Comparison of ENCODE assay signal across 13 cellular contexts in the genomic region with DNA sequence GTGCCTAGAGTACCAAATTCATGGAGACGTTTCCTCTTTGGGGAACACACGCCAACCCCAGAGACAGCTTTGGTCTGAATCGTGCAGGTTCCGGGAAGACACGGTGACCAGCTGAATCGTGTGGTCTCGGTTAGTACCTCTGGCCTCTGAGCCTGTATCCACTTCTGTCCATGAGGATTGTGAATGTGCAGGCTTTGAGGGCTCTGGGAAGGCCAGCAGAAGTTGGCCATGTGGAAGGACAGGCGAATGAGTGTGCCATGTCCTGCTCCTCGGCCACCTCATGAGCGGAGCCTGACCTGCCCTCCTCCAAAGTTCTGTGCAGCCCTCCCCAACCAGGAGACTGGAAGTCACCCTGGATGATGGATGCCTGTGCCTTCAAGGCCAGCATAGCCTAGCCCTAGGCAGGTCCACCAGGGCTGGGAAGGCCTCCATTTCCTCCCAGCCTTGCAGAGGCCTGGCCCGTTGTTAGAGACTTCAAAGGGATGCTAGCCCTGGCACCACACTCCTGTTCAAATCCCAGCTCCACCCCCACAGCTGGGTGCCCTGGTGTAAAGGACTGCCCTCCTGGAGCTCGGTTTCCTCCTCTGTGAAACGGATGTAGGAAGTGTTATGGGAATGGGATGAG. TPM values are rescaled to one million over a fixed set of nuclear protein-coding genes. Genes with fewer than 3 reads are reported as not detected.
DNase-seq lines count a peak whose midpoint lies in the region; ATAC-seq and TF ChIP-seq lines count a peak whose summit lies in the region.
"Had no signal": no experiment of that assay in that cellular context is flagged by ENCODE, and none has a peak within 500 bp of the region (broad histone marks: within the 10 kb centered on the region; RNA-seq: fewer than 3 reads in every experiment).

No MANE protein-coding gene starts in this region.

- no peak overlapping the region for H3K9ac ChIP-seq in H9 (ENCODE audit: extremely low read depth, insufficient read length, low read length)

- no peak overlapping the region for H2BK120ac ChIP-seq in H9 (ENCODE audit: low read depth, low read length, poor library complexity, severe bottlenecking)

- H2AFZ ChIP-seq in H9 (ENCODE audit: low read length): no peak overlapping the region

- H3K14ac ChIP-seq in H9 (ENCODE audit: insufficient read depth, low read length): 0 out of 2 replicates have a peak overlapping the region, but pooled peaks have one; percentile 9

- H2BK20ac ChIP-seq in H9 (ENCODE audit: low read depth, low read length, poor library complexity, severe bottlenecking): no peak overlapping the region

- no TSS peak for BruUV-seq in A673 (replicated peaks; lab: Mats Ljungman, UMichigan)

- intact Hi-C loops in A673 (cut with micrococcal nuclease; ENCODE audit: unreplicated experiment): no loop called here

- H3K23ac ChIP-seq in H9 (ENCODE audit: insufficient read length, low read depth, low read length): no peak overlapping the region

- H2AK5ac ChIP-seq in H9 (ENCODE audit: insufficient read length, low read length): no peak overlapping the region

- H4K8ac ChIP-seq in H9 (replicated peaks; ENCODE audit: insufficient read length, low read depth, low read length): no peak overlapping the region

- peak; percentile 30 for DNase-seq in A673 (ENCODE audit: low spot score)
- DNase-seq in H9: peak; percentile 52
- DNase-seq in central memory CD8-positive, alpha-beta T cell (ENCODE audit: low spot score in 2 of 2): no peak
- no peak for DNase-seq in mesothelial cell of epicardium (ENCODE audit: low spot score in 2 of 2, unreplicated experiment in 2 of 2)
- no peak for DNase-seq in inferior parietal cortex (ENCODE audit: extremely low spot score)
- no peak for DNase-seq in NOMO-1 treated with DMSO at 0.1 percent for 48 hours (lab: John Stamatoyannopoulos, UW; ENCODE audit: unreplicated experiment)
- no peak for DNase-seq in WERI-Rb-1
- no peak for DNase-seq in stimulated activated CD4-positive, alpha-beta T cell treated with anti-CD3 and anti-CD28 coated beads, Interleukin-4, amount 100 ng/mL, for 1 hour
- DNase-seq: esophagus squamous epithelium had no signal

- no peaks in the 10 kb centered on the region for H4K20me1 ChIP-seq in H9 (ENCODE audit: control insufficient read depth, insufficient read depth, insufficient read length)

- H2BK12ac ChIP-seq in H9 (ENCODE audit: insufficient read length, low read depth, low read length): no peak overlapping the region

- WGBS in H9 (ENCODE audit: extremely low coverage, insufficient read length, low lambda C conversion rate): no CpG with 5 or more reads among the region's 13 CpGs

- H3K4me1 ChIP-seq in A673 (ENCODE audit: insufficient read depth, low read length, poor library complexity, severe bottlenecking): no peaks in the 10 kb centered on the region
- H3K4me1 ChIP-seq in H9 (ENCODE audit: insufficient read depth, low read length): peaks cover 12% of the 10 kb centered on the region; the same call in 1 of the 2 replicates

- no peaks in the 10 kb centered on the region for H3K79me2 ChIP-seq in H9 (ENCODE audit: insufficient read depth, low read length)

- H3K4me3 Mint-ChIP-seq in H9: peak overlapping the region in 1 of 2 experiments; percentile 71; a peak in 4 of 5 replicates
- H3K4me3 Mint-ChIP-seq in central memory CD8-positive, alpha-beta T cell: peak overlapping the region; percentile 65
- peak overlapping the region; percentile 64 for H3K4me3 Mint-ChIP-seq in mesothelial cell of epicardium

- H3K79me1 ChIP-seq in H9 (ENCODE audit: insufficient read depth, low read depth, low read length, poor library complexity, severe bottlenecking): no peaks in the 10 kb centered on the region

- no peak overlapping the region for H2BK5ac ChIP-seq in H9 (ENCODE audit: insufficient read length, low read length)

- H3K27ac Mint-ChIP-seq in H9 (no peak overlapping the region), mesothelial cell of epicardium (no peak overlapping the region)
- H3K27ac Mint-ChIP-seq in central memory CD8-positive, alpha-beta T cell (ENCODE audit: low read depth): no peak overlapping the region

- H3K36me3 Mint-ChIP-seq in H9 (ENCODE audit: insufficient read depth in 1 of 3, low read depth in 3 of 3) (0 out of 7 replicates have a peak, but pooled peaks cover 0 to under 1% (median 0%) of the 10 kb centered on the region in 3 experiments), mesothelial cell of epicardium (no peaks in the 10 kb centered on the region)
- no peaks in the 10 kb centered on the region for H3K36me3 Mint-ChIP-seq in central memory CD8-positive, alpha-beta T cell (ENCODE audit: insufficient read depth)

- no peak overlapping the region for H3K4me3 ChIP-seq in A673 (ENCODE audit: low read depth, low read length, poor library complexity, severe bottlenecking)
- no peak overlapping the region for H3K4me3 ChIP-seq in WERI-Rb-1 (ENCODE audit: low read depth, low read length)

- no peak overlapping the region for H3K56ac ChIP-seq in H9 (ENCODE audit: insufficient read length, low read depth, low read length)

- H3K27me3 Mint-ChIP-seq in H9 (ENCODE audit: low read depth) (peaks cover 57% of the 10 kb centered on the region), mesothelial cell of epicardium (ENCODE audit: low read depth) (peaks cover 64% of the 10 kb centered on the region)
- H3K27me3 Mint-ChIP-seq in central memory CD8-positive, alpha-beta T cell: peaks cover 48% of the 10 kb centered on the region

- H3K4me2 ChIP-seq in H9 (ENCODE audit: insufficient read depth, insufficient read length, low read length): no peak overlapping the region

- POLR2A ChIA-PET in A673 (lab: Charles Lee; ENCODE audit: low non-redundant PET): no interaction called here

- no peak overlapping the region for H4K5ac ChIP-seq in H9 (ENCODE audit: insufficient read length, low read depth, low read length)

- no peak overlapping the region for H3K4ac ChIP-seq in H9 (ENCODE audit: low read depth, low read length)

- no peaks in the 10 kb centered on the region; a peak in 2 of 5 replicates for H3K9me3 Mint-ChIP-seq in H9
- H3K9me3 Mint-ChIP-seq in central memory CD8-positive, alpha-beta T cell: no peaks in the 10 kb centered on the region
- H3K9me3 Mint-ChIP-seq in mesothelial cell of epicardium: no peaks in the 10 kb centered on the region

- H2BK15ac ChIP-seq in H9 (ENCODE audit: low read depth, low read length): no peak overlapping the region

- no peaks in the 10 kb centered on the region for H3K9me3 ChIP-seq in A673 (ENCODE audit: low read depth, low read length, poor library complexity, severe bottlenecking)
- no peaks in the 10 kb centered on the region for H3K9me3 ChIP-seq in H9 (ENCODE audit: control insufficient read depth, low read depth, low read length)
- no peaks in the 10 kb centered on the region for H3K9me3 ChIP-seq in WERI-Rb-1 (ENCODE audit: severe bottlenecking)
- H3K9me3 ChIP-seq: esophagus squamous epithelium, neutrophil had no signal

- H3K27me3 ChIP-seq in A673 (replicated peaks; ENCODE audit: insufficient read depth, low read depth, low read length, poor library complexity) (peaks cover 26% of the 10 kb centered on the region), H9 (ENCODE audit: insufficient read depth, low read length) (peaks cover 16% of the 10 kb centered on the region; the same call in 1 of the 2 replicates), WERI-Rb-1 (ENCODE audit: insufficient read depth, low read depth, severe bottlenecking) (peaks cover 13% of the 10 kb centered on the region)

- H4K91ac ChIP-seq in H9 (ENCODE audit: insufficient read length, low read depth, low read length): no peak overlapping the region

- no peaks in the 10 kb centered on the region for H3K36me3 ChIP-seq in A673 (ENCODE audit: insufficient read depth, low read length, poor library complexity, severe bottlenecking)
- H3K36me3 ChIP-seq in WERI-Rb-1: no peaks in the 10 kb centered on the region
- H3K36me3 ChIP-seq: esophagus squamous epithelium, neutrophil had no signal

- no peak for ATAC-seq in central memory CD8-positive, alpha-beta T cell (replicated peaks; ENCODE audit: extremely low read depth, poor library complexity, severe bottlenecking)

- H3K18ac ChIP-seq in H9 (ENCODE audit: insufficient read length, low read depth, low read length): peak overlapping the region; percentile 18

- H3K27ac ChIP-seq in A673 (ENCODE audit: low read depth, low read length, poor library complexity, severe bottlenecking) (no peak overlapping the region), H9 (ENCODE audit: insufficient read length, low read depth, low read length) (no peak overlapping the region), WERI-Rb-1 (no peak overlapping the region)
- H3K27ac ChIP-seq: esophagus squamous epithelium, neutrophil had no signal

- TF ChIP-seq CTCF in A673 (conservative IDR thresholded peaks at IDR 0.05; ENCODE audit: low read depth, low read length): no peak
- TF ChIP-seq CTCF in H9 (conservative IDR thresholded peaks at IDR 0.05): no peak
- no peak for TF ChIP-seq CTCF in mesothelial cell of epicardium (IDR thresholded peaks at IDR 0.05; ENCODE audit: unreplicated experiment)
- TF ChIP-seq CTCF in WERI-Rb-1 (IDR thresholded peaks at IDR 0.05; ENCODE audit: low read depth, low read length): no peak

- peaks cover 18 to 30% of the 10 kb centered on the region in 2 experiments for H3K4me1 Mint-ChIP-seq in H9
- peaks cover 13% of the 10 kb centered on the region for H3K4me1 Mint-ChIP-seq in central memory CD8-positive, alpha-beta T cell
- H3K4me1 Mint-ChIP-seq in mesothelial cell of epicardium: peaks cover 10% of the 10 kb centered on the region

- H3K23me2 ChIP-seq in H9 (ENCODE audit: insufficient read length, low read depth, low read length, poor library complexity, severe bottlenecking): peaks cover 4% of the 10 kb centered on the region

- no peak overlapping the region for H3T11ph ChIP-seq in H9 (ENCODE audit: low read length)

- CTCF ChIA-PET in A673 (lab: Charles Lee): no interaction called here

RNA-seq across cellular contexts. Expression of a gene that starts 1.7 kb away (rescaled TPM):
- total RNA-seq in A673 (2021) (0.31 TPM in 1 of 2 replicates, not detected in the other), H9 (2021) (4.9 and 6.2 TPM in 2 replicates), mesothelial cell of epicardium (0.85 to 1.1 TPM (median 0.95 TPM) in 3 replicates)

RNA-seq across cellular contexts. Expression of a gene that starts 16.8 kb away (rescaled TPM):
- total RNA-seq in A673 (2021) (not detected in 2 replicates), H9 (2021) (0.13 TPM in 1 of 2 replicates, not detected in the other), mesothelial cell of epicardium (0.22 to 0.27 TPM in 2 of 3 replicates, not detected in the other)
- total RNA-seq: dermis blood vessel endothelial cell; T-helper 2 cell treated with Interferon-gamma antibody and Interleukin-4, amounts not matched to agents 100 ng/mL and 5 ng/mL, for 36 hours had no signal

RNA-seq across cellular contexts. Expression of a gene that starts 39.4 kb away (rescaled TPM):
- not detected in 2 replicates for total RNA-seq in A673 (2021)
- not detected in 2 replicates for total RNA-seq in H9 (2021)
- not detected in 3 replicates for total RNA-seq in mesothelial cell of epicardium
- total RNA-seq: dermis blood vessel endothelial cell; esophagus squamous epithelium; T-helper 2 cell treated with Interferon-gamma antibody and Interleukin-4, amounts not matched to agents 100 ng/mL and 5 ng/mL, for 36 hours; urinary bladder had no signal

Comparison
In these comparisons a context has a peak if more than half of its experiments do, and no peak if none do; other contexts are left out.
1. DNase-seq: peak in A673 (single experiment) and H9 (single experiment); none in central memory CD8-positive, alpha-beta T cell (0 of 2), mesothelial cell of epicardium (0 of 2), inferior parietal cortex (single experiment), NOMO-1 treated with DMSO at 0.1 percent for 48 hours (single experiment), WERI-Rb-1 (single experiment) and stimulated activated CD4-positive, alpha-beta T cell treated with anti-CD3 and anti-CD28 coated beads, Interleukin-4, amount 100 ng/mL, for 1 hour (single experiment).